ENCODE assay signal across 9 cellular contexts in genomic region chr4:69054578-69055200, GRCh38. TPM values are rescaled to one million over a fixed set of nuclear protein-coding genes. Genes with fewer than 3 reads are reported as not detected.
DNase-seq lines count a peak whose midpoint lies in the region; ATAC-seq and TF ChIP-seq lines count a peak whose summit lies in the region.
"Had no signal": no experiment of that assay in that cellular context is flagged by ENCODE, and none has a peak within 500 bp of the region (broad histone marks: within the 10 kb centered on the region; RNA-seq: fewer than 3 reads in every experiment).

No MANE protein-coding gene starts in this region.

- no peak overlapping the region for H3K4me2 ChIP-seq in osteoblast (ENCODE audit: insufficient read depth, low read length)

- no peaks in the 10 kb centered on the region for H3K79me2 ChIP-seq in osteoblast (ENCODE audit: insufficient read depth, low read length)

- TF ChIP-seq CTCF in chondrocyte (IDR thresholded peaks at IDR 0.05), result no peak
- no peak for TF ChIP-seq CTCF in osteoblast (IDR thresholded peaks at IDR 0.05; ENCODE audit: extremely low read depth, low read depth, low read length)

- H3K4me1 Mint-ChIP-seq in chondrocyte (ENCODE audit: low read depth), result peaks cover 55% of the 10 kb centered on the region
- H3K4me1 Mint-ChIP-seq in activated CD4-positive, alpha-beta T cell treated with anti-CD3 and anti-CD28 coated beads, Interleukin-2, amount 10 ng/mL, durations not matched to agents 7 days and 5 days, result no peaks in the 10 kb centered on the region

- H3K27me3 Mint-ChIP-seq in chondrocyte (ENCODE audit: low read depth), result no peaks in the 10 kb centered on the region
- no peaks in the 10 kb centered on the region for H3K27me3 Mint-ChIP-seq in activated CD4-positive, alpha-beta T cell treated with anti-CD3 and anti-CD28 coated beads, Interleukin-2, amount 10 ng/mL, durations not matched to agents 7 days and 5 days

- H3K27ac Mint-ChIP-seq in chondrocyte (ENCODE audit: unreplicated experiment), result peak overlapping the region; percentile 75
- H3K27ac Mint-ChIP-seq in activated CD4-positive, alpha-beta T cell treated with anti-CD3 and anti-CD28 coated beads, Interleukin-2, amount 10 ng/mL, durations not matched to agents 7 days and 5 days, result no peak overlapping the region

- DNase-seq in HS-5 (ENCODE audit: low read depth) (peak; percentile 58), chondrocyte (ENCODE audit: low spot score) (no peak), osteoblast (ENCODE audit: insufficient read length, low spot score, missing footprints) (no peak), posterior vena cava (ENCODE audit: low spot score) (no peak), NCI-H2196 treated with DMSO at 0.1 percent for 48 hours (lab: John Stamatoyannopoulos, UW; ENCODE audit: unreplicated experiment) (no peak), middle frontal gyrus (ENCODE audit: extremely low spot score, low spot score) (no peak)
- DNase-seq in activated CD4-positive, alpha-beta T cell treated with anti-CD3 and anti-CD28 coated beads, Interleukin-2, amount 10 ng/mL, durations not matched to agents 7 days and 5 days, result no peak
- DNase-seq: NCI-H446 had no signal

- peak; percentile 66 for ATAC-seq in GM18520 (IDR thresholded peaks at IDR 0.05; ENCODE audit: unreplicated experiment)

- intact Hi-C loops in posterior vena cava (cut with DNase I), result no loop called here

- CTCF ChIA-PET in activated CD4-positive, alpha-beta T cell treated with anti-CD3 and anti-CD28 coated beads, Interleukin-2, amount 10 ng/mL, durations not matched to agents 7 days and 5 days (lab: Charles Lee), result no interaction called here

- H3K9me3 Mint-ChIP-seq in chondrocyte (ENCODE audit: low read depth), result no peaks in the 10 kb centered on the region
- no peaks in the 10 kb centered on the region for H3K9me3 Mint-ChIP-seq in activated CD4-positive, alpha-beta T cell treated with anti-CD3 and anti-CD28 coated beads, Interleukin-2, amount 10 ng/mL, durations not matched to agents 7 days and 5 days

- POLR2A ChIA-PET in activated CD4-positive, alpha-beta T cell treated with anti-CD3 and anti-CD28 coated beads, Interleukin-2, amount 10 ng/mL, durations not matched to agents 7 days and 5 days (lab: Charles Lee), result no interaction called here

- H2AFZ ChIP-seq in osteoblast (ENCODE audit: low read length), result peak overlapping the region; percentile 50

- H3K9me3 ChIP-seq in osteoblast (ENCODE audit: low read depth, low read length), result no peaks in the 10 kb centered on the region

- peak overlapping the region; percentile 40 for H3K27ac ChIP-seq in osteoblast (ENCODE audit: low read depth, low read length)

- no peak overlapping the region for H3K4me3 Mint-ChIP-seq in chondrocyte (ENCODE audit: unreplicated experiment)
- H3K4me3 Mint-ChIP-seq in activated CD4-positive, alpha-beta T cell treated with anti-CD3 and anti-CD28 coated beads, Interleukin-2, amount 10 ng/mL, durations not matched to agents 7 days and 5 days, result no peak overlapping the region

- H3K27me3 ChIP-seq in osteoblast (ENCODE audit: insufficient read depth, low read length), result no peaks in the 10 kb centered on the region

- no peaks in the 10 kb centered on the region for H3K36me3 ChIP-seq in osteoblast (ENCODE audit: insufficient read depth, low read length)

- no peaks in the 10 kb centered on the region for H4K20me1 ChIP-seq in osteoblast (ENCODE audit: insufficient read depth, low read length)

- H3K4me1 ChIP-seq in osteoblast (ENCODE audit: insufficient read depth, low read length), result peaks cover 2% of the 10 kb centered on the region

- no peaks in the 10 kb centered on the region for H3K36me3 Mint-ChIP-seq in chondrocyte (ENCODE audit: low read depth)
- H3K36me3 Mint-ChIP-seq in activated CD4-positive, alpha-beta T cell treated with anti-CD3 and anti-CD28 coated beads, Interleukin-2, amount 10 ng/mL, durations not matched to agents 7 days and 5 days (ENCODE audit: low read depth), result no peaks in the 10 kb centered on the region

- no peak overlapping the region for H3K4me3 ChIP-seq in osteoblast (ENCODE audit: insufficient read depth, low read length)

RNA-seq across cellular contexts. Expression of gene UGT2B7, which starts 41.6 kb away (rescaled TPM):
- 2.4 to 7.1 TPM (median 6.5 TPM) in 3 replicates for total RNA-seq in chondrocyte
- under 0.01 TPM in 1 of 2 replicates, not detected in the other for total RNA-seq in osteoblast
- total RNA-seq in posterior vena cava, result not detected
- total RNA-seq in activated CD4-positive, alpha-beta T cell treated with anti-CD3 and anti-CD28 coated beads, Interleukin-2, amount 10 ng/mL, durations not matched to agents 7 days and 5 days, result not detected
